Comparison of ENCODE assay signal across 12 cellular contexts in genomic region chr1:232963366-232963765, GRCh38. TPM values are rescaled to one million over a fixed set of nuclear protein-coding genes. Genes with fewer than 3 reads are reported as not detected.
DNase-seq lines count a peak whose midpoint lies in the region; ATAC-seq and TF ChIP-seq lines count a peak whose summit lies in the region.
"Had no signal": no experiment of that assay in that cellular context is flagged by ENCODE, and none has a peak within 500 bp of the region (broad histone marks: within the 10 kb centered on the region; RNA-seq: fewer than 3 reads in every experiment).

No MANE protein-coding gene starts in this region.

- ATAC-seq in Right ventricle myocardium inferior (peak; percentile 58), HG03280 (IDR thresholded peaks at IDR 0.05; ENCODE audit: unreplicated experiment) (no peak)

- H3K27me3 Mint-ChIP-seq in mesothelial cell of epicardium (ENCODE audit: low read depth) = no peaks in the 10 kb centered on the region
- H3K27me3 Mint-ChIP-seq: activated naive CD8-positive, alpha-beta T cell treated with anti-CD3 and anti-CD28 coated beads for 36 hours had no signal

- DNase-seq in Right ventricle myocardium inferior (ENCODE audit: missing footprints) (no peak), cardiac septum (ENCODE audit: low spot score) (no peak), dermis blood vessel endothelial cell (peak; percentile 33), mesothelial cell of epicardium (ENCODE audit: low spot score in 2 of 2, unreplicated experiment in 2 of 2) (no peak), NCI-H2171 (lab: John Stamatoyannopoulos, UW) (no peak), SIG-M5 (lab: John Stamatoyannopoulos, UW) (no peak), pons (ENCODE audit: low spot score) (no peak)
- DNase-seq: activated CD4-positive, alpha-beta T cell treated with anti-CD3 and anti-CD28 coated beads, Interleukin-2, amount 50 U/mL, for 48 hours; activated naive CD8-positive, alpha-beta T cell treated with anti-CD3 and anti-CD28 coated beads for 36 hours; SJCRH30; testis had no signal

- no peak overlapping the region for H3K4me3 Mint-ChIP-seq in mesothelial cell of epicardium
- H3K4me3 Mint-ChIP-seq: activated naive CD8-positive, alpha-beta T cell treated with anti-CD3 and anti-CD28 coated beads for 36 hours had no signal

- peaks cover 4% of the 10 kb centered on the region for H3K9me3 Mint-ChIP-seq in mesothelial cell of epicardium

- H3K36me3 Mint-ChIP-seq in mesothelial cell of epicardium = peaks cover 25% of the 10 kb centered on the region

- intact Hi-C loops in Right ventricle myocardium inferior (cut with DNase I) = no loop called here
- intact Hi-C loops in cardiac septum (cut with DNase I) = no loop called here

- H3K4me1 Mint-ChIP-seq in mesothelial cell of epicardium = peaks cover 41% of the 10 kb centered on the region

- no peak for TF ChIP-seq CTCF in mesothelial cell of epicardium (IDR thresholded peaks at IDR 0.05; ENCODE audit: unreplicated experiment)

- H3K27ac Mint-ChIP-seq in mesothelial cell of epicardium = peak overlapping the region; percentile 52
- H3K27ac Mint-ChIP-seq: activated naive CD8-positive, alpha-beta T cell treated with anti-CD3 and anti-CD28 coated beads for 36 hours had no signal

RNA-seq across cellular contexts. Expression of gene NTPCR, which starts 13.0 kb away (rescaled TPM):
- total RNA-seq in Right ventricle myocardium inferior (53.2 TPM), cardiac septum (47.1 TPM), dermis blood vessel endothelial cell (14.8 and 15.3 TPM in 2 replicates), mesothelial cell of epicardium (55.2 to 59.1 TPM (median 55.8 TPM) in 3 replicates)
